In the genomic region with DNA sequence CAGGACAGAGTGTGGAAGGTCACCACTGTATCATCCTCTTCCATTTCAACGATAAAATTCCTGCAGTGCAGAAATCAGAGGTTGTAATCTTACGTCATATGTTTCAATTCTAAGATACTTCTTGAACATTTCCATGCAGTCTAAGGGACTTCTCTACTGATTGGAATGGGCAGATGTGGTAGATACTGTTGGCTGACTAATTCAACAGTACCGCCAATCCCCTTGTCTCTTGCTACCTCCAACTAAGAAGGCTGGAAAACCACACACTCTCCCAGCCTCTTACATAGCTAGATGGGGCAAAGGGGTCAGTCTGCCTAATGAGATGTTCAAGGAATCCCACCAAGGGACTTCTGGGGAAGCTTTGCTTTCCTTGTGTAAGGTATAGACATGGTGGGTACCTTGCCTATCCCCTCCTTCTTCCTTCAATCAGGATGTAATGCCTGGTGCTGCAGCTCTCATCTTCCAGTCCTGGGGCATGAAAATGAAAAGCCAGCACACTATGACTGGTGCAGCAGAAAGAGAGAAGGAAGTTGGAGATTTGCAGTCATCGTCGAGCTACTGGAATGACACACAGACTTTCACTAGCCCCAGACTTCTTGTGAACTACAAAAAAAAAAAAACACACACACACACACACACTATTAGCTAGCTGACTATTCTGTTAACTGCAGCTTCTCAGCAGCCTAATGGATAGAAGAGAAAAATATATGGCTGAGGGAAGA, we compare ENCODE assay signal across 11 cellular contexts.
DNase-seq lines count a peak whose midpoint lies in the region; ATAC-seq and TF ChIP-seq lines count a peak whose summit lies in the region.
"Had no signal": no experiment of that assay in that cellular context is flagged by ENCODE, and none has a peak within 500 bp of the region (broad histone marks: within the 10 kb centered on the region; RNA-seq: fewer than 3 reads in every experiment).

No MANE protein-coding gene starts in this region.

- no peaks in the 10 kb centered on the region for H3K27me3 Mint-ChIP-seq in activated T-cell treated with anti-CD3 and anti-CD28 coated beads, Interleukin-2, amount 50 U/mL, for 24 hours

- no peak overlapping the region for H2BK120ac ChIP-seq in trophoblast cell (ENCODE audit: insufficient read depth, low read length, poor library complexity)

- H3K79me2 ChIP-seq in trophoblast cell (ENCODE audit: control insufficient read depth, insufficient read depth, low read length, poor library complexity) = peaks cover 2% of the 10 kb centered on the region

- DNase-seq in activated T-cell treated with anti-CD3 and anti-CD28 coated beads, Interleukin-2, amount 50 U/mL, for 24 hours = no peak
- no peak for DNase-seq in activated T-cell treated with anti-CD3 and anti-CD28 coated beads for 4 hours
- peak; percentile 45 to 81 for DNase-seq in trophoblast cell
- no peak for DNase-seq in dedifferentiated amniotic fluid mesenchymal stem cell (ENCODE audit: extremely low spot score)
- no peak for DNase-seq in globus pallidus (ENCODE audit: low spot score)
- DNase-seq: BE2C, brain microvascular endothelial cell, right lobe of liver had no signal

- no peak for TF ChIP-seq EP300 in Ishikawa (IDR thresholded peaks at IDR 0.05; ENCODE audit: borderline replicate concordance)

- H3K36me3 Mint-ChIP-seq in activated T-cell treated with anti-CD3 and anti-CD28 coated beads, Interleukin-2, amount 50 U/mL, for 24 hours (ENCODE audit: low read depth) = no peaks in the 10 kb centered on the region

- no peak overlapping the region for H2BK5ac ChIP-seq in trophoblast cell (ENCODE audit: low read depth, low read length, poor library complexity)

- no peak overlapping the region for H2AK5ac ChIP-seq in trophoblast cell (ENCODE audit: low read length)

- peak overlapping the region; percentile 15 for H4K91ac ChIP-seq in trophoblast cell (ENCODE audit: low read depth, low read length)

- peak overlapping the region; percentile 43 for H3K14ac ChIP-seq in trophoblast cell (ENCODE audit: low read length)

- H2AFZ ChIP-seq in trophoblast cell (ENCODE audit: insufficient read depth, low read length, poor library complexity) = no peak overlapping the region

- peak overlapping the region; percentile 1 for H4K8ac ChIP-seq in trophoblast cell (ENCODE audit: low read depth, low read length)

- no peaks in the 10 kb centered on the region for H3K27me3 ChIP-seq in trophoblast cell (ENCODE audit: insufficient read depth, low read length)
- H3K27me3 ChIP-seq: BE2C, brain microvascular endothelial cell, right lobe of liver had no signal

- ATAC-seq in GM21528 (IDR thresholded peaks at IDR 0.05; ENCODE audit: low FRiP score, unreplicated experiment) (peak; percentile 41), GM19467 (IDR thresholded peaks at IDR 0.05; ENCODE audit: unreplicated experiment) (no peak)
- ATAC-seq: right lobe of liver had no signal

- no peak overlapping the region for H3K23ac ChIP-seq in trophoblast cell (ENCODE audit: low read length)

- no peak overlapping the region for H3K4me3 Mint-ChIP-seq in activated T-cell treated with anti-CD3 and anti-CD28 coated beads, Interleukin-2, amount 50 U/mL, for 24 hours

- no peak overlapping the region for H3K4me2 ChIP-seq in trophoblast cell (ENCODE audit: low read length)

- H2BK12ac ChIP-seq in trophoblast cell (ENCODE audit: low read length) = peak overlapping the region; percentile 37

- H3K27ac ChIP-seq in trophoblast cell (ENCODE audit: low read depth, low read length) = no peak overlapping the region
- H3K27ac ChIP-seq: brain microvascular endothelial cell, right lobe of liver had no signal

- peaks cover 16% of the 10 kb centered on the region for H3K79me1 ChIP-seq in trophoblast cell (ENCODE audit: low read length)

- no CpG with 5 or more reads among the region's 5 CpGs for WGBS in trophoblast cell (ENCODE audit: extremely low coverage, insufficient coverage, insufficient read length)

- no peak overlapping the region for H3K4me3 ChIP-seq in trophoblast cell (ENCODE audit: low read depth, low read length)
- H3K4me3 ChIP-seq: right lobe of liver had no signal

- H3K4me1 ChIP-seq in trophoblast cell (ENCODE audit: control insufficient read depth in 1 of 2, insufficient read depth in 2 of 2, low read length in 2 of 2) = peaks cover 19 to 29% of the 10 kb centered on the region in 2 experiments
- H3K4me1 ChIP-seq: BE2C had no signal

- no peak overlapping the region for H4K12ac ChIP-seq in trophoblast cell (ENCODE audit: low read depth, low read length)

- H3K4ac ChIP-seq in trophoblast cell (ENCODE audit: low read depth, low read length) = no peak overlapping the region

- H3K9ac ChIP-seq in trophoblast cell (ENCODE audit: low read length) = no peak overlapping the region

- TF ChIP-seq RAD21 in Ishikawa (IDR thresholded peaks at IDR 0.05; ENCODE audit: low read depth) = no peak

- peaks cover 4% of the 10 kb centered on the region for H3K9me3 Mint-ChIP-seq in activated T-cell treated with anti-CD3 and anti-CD28 coated beads, Interleukin-2, amount 50 U/mL, for 24 hours

- peaks cover 93% of the 10 kb centered on the region for H3K4me1 Mint-ChIP-seq in activated T-cell treated with anti-CD3 and anti-CD28 coated beads, Interleukin-2, amount 50 U/mL, for 24 hours (ENCODE audit: low read depth)

- H3K27ac Mint-ChIP-seq in activated T-cell treated with anti-CD3 and anti-CD28 coated beads, Interleukin-2, amount 50 U/mL, for 24 hours = peak overlapping the region; percentile 88

- no peak overlapping the region for H3K18ac ChIP-seq in trophoblast cell (ENCODE audit: low read length)

- H3K9me3 ChIP-seq in trophoblast cell (ENCODE audit: insufficient read depth, low read depth, low read length) = no peaks in the 10 kb centered on the region
- H3K9me3 ChIP-seq: BE2C, right lobe of liver had no signal

- no peaks in the 10 kb centered on the region for H3K36me3 ChIP-seq in trophoblast cell (ENCODE audit: control insufficient read depth in 1 of 2, insufficient read depth in 2 of 2, low read length in 2 of 2)
- H3K36me3 ChIP-seq: BE2C, brain microvascular endothelial cell, right lobe of liver had no signal

TF ChIP-seq in Ishikawa, 13 proteins besides CTCF, POLR2A, EP300 and RAD21:
- TF ChIP-seq MAX (IDR thresholded peaks at IDR 0.05) (0 out of 2 replicates have a peak, but pooled peaks have one; percentile 0), NFIC (IDR thresholded peaks at IDR 0.05) (no peak)

Comparison
In these comparisons a context has a peak if more than half of its experiments do, and no peak if none do; other contexts are left out.
1. DNase-seq: peak in trophoblast cell (2 of 2); none in activated T-cell treated with anti-CD3 and anti-CD28 coated beads, Interleukin-2, amount 50 U/mL, for 24 hours (single experiment), activated T-cell treated with anti-CD3 and anti-CD28 coated beads for 4 hours (single experiment), dedifferentiated amniotic fluid mesenchymal stem cell (single experiment) and globus pallidus (single experiment).